Comparison of ENCODE assay signal across 1 cellular context in genomic region chr20:38685853-38686473, GRCh38.
A peak's percentile ranks its signal among the peaks of the same experiment; 100 is the strongest.
TF ChIP-seq lines count a peak whose summit lies in the region.

No MANE protein-coding gene starts in this region.

TF ChIP-seq in HEK293, 187 proteins besides CTCF, POLR2A, EP300 and RAD21 (continued from another document):
- TF ChIP-seq REST (tag by site-specific recombination; IDR thresholded peaks at IDR 0.05) = peak; percentile 98
